Comparison of ENCODE assay signal across 23 cellular contexts in genomic region chr1:76724816-76725215, GRCh38.
"Had no signal": no experiment of that assay in that cellular context is flagged by ENCODE, and none has a peak within 500 bp of the region (broad histone marks: within the 10 kb centered on the region; RNA-seq: fewer than 3 reads in every experiment).

No MANE protein-coding gene starts in this region.

- DNase-seq: colonic mucosa; cortex of kidney; dermis blood vessel endothelial cell; dorsolateral prefrontal cortex; effector CD4-positive, alpha-beta T cell; effector CD8-positive, alpha-beta T cell; effector memory CD4-positive, alpha-beta T cell; effector memory CD8-positive, alpha-beta T cell; endodermal cell; erythroblast; esophagus squamous epithelium; foreskin fibroblast; foreskin keratinocyte; foreskin melanocyte; gastrocnemius medialis; glutamatergic neuron; head of caudate nucleus; heart left ventricle; heart right ventricle had no signal

- H3K4me3 ChIP-seq: colonic mucosa, coronary artery, dorsolateral prefrontal cortex, esophagus muscularis mucosa, esophagus squamous epithelium, gastrocnemius medialis, gastroesophageal sphincter, heart left ventricle, heart right ventricle had no signal

- H3K36me3 ChIP-seq: colonic mucosa, esophagus muscularis mucosa, esophagus squamous epithelium, gastrocnemius medialis, gastroesophageal sphincter, heart left ventricle, heart right ventricle had no signal

- H3K27ac ChIP-seq: colonic mucosa, coronary artery, epithelial cell of prostate, esophagus muscularis mucosa, esophagus squamous epithelium, foreskin keratinocyte, gastrocnemius medialis, gastroesophageal sphincter, heart left ventricle, heart right ventricle had no signal

- H3K9me3 ChIP-seq: colonic mucosa, esophagus muscularis mucosa, esophagus squamous epithelium, gastrocnemius medialis, gastroesophageal sphincter, heart left ventricle, heart right ventricle had no signal

- H3K27me3 ChIP-seq: colonic mucosa, dorsolateral prefrontal cortex, esophagus muscularis mucosa, esophagus squamous epithelium, foreskin keratinocyte, gastrocnemius medialis, gastroesophageal sphincter, heart left ventricle, heart right ventricle had no signal
